23 cellular contexts compared by ENCODE assay signal in the genomic region with DNA sequence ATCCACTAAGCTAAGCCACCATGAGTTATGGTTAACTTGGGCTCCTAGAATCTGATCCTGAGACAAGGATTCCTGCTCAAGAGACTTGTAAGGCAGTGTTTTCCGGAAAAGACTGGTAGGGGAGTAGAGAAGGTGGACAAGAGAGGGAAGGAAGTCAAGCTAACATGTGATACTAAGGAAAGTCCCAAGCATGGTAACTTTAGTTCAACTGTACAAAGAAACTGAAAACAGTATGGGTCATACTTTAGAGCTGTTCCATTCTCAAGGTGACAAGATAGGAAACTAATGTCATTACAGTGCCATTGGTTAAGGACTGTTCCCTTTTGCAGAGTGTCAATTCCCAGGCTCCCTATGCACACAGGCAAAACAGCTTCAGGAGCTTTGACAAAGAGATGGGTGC. TPM values are rescaled to one million over a fixed set of nuclear protein-coding genes. Genes with fewer than 3 reads are reported as not detected.
DNase-seq lines count a peak whose midpoint lies in the region; ATAC-seq and TF ChIP-seq lines count a peak whose summit lies in the region.
"Had no signal": no experiment of that assay in that cellular context is flagged by ENCODE, and none has a peak within 500 bp of the region (broad histone marks: within the 10 kb centered on the region; RNA-seq: fewer than 3 reads in every experiment).

No MANE protein-coding gene starts in this region.

- peak; percentile 48 to 67 for ATAC-seq in activated naive CD4-positive, alpha-beta T cell treated with anti-CD3 and anti-CD28 coated beads, Interleukin-2, amount 50 U/mL, for 72 hours
- ATAC-seq in HG02840 (IDR thresholded peaks at IDR 0.05; ENCODE audit: low FRiP score, unreplicated experiment), result peak; percentile 56
- ATAC-seq in HG03565 (IDR thresholded peaks at IDR 0.05; ENCODE audit: unreplicated experiment), result peak; percentile 76
- peak; percentile 23 to 87 for ATAC-seq in stimulated activated naive B cell treated with anti-CD40 and anti-IgM and Interleukin-4, amounts not matched to agents 10 μg/mL and 1 μg/mL and 100 μg/mL, for 72 hours (replicated peaks)
- ATAC-seq in upper lobe of right lung, result no peak
- ATAC-seq: Right ventricle myocardium inferior had no signal

- no peak overlapping the region for H3K4me3 Mint-ChIP-seq in activated naive CD4-positive, alpha-beta T cell treated with anti-CD3 and anti-CD28 coated beads for 36 hours
- H3K4me3 Mint-ChIP-seq in stimulated activated naive B cell treated with anti-CD40 and anti-IgM and Interleukin-4, amounts not matched to agents 10 μg/mL and 1 μg/mL and 100 μg/mL, for 72 hours, result no peak overlapping the region
- H3K4me3 Mint-ChIP-seq: activated naive CD4-positive, alpha-beta T cell treated with anti-CD3 and anti-CD28 coated beads, Interleukin-2, amount 10 ng/mL, durations not matched to agents 7 days and 5 days; nephron progenitor cell had no signal

- H3K4me1 ChIP-seq in upper lobe of right lung, result peaks cover 1% of the 10 kb centered on the region

- H3K4me1 Mint-ChIP-seq in activated naive CD4-positive, alpha-beta T cell treated with anti-CD3 and anti-CD28 coated beads for 36 hours (ENCODE audit: low read depth), result peaks cover 9% of the 10 kb centered on the region
- peaks cover 15% of the 10 kb centered on the region in 2 donors for H3K4me1 Mint-ChIP-seq in stimulated activated naive B cell treated with anti-CD40 and anti-IgM and Interleukin-4, amounts not matched to agents 10 μg/mL and 1 μg/mL and 100 μg/mL, for 72 hours

- H3K9me3 ChIP-seq in upper lobe of right lung, result no peaks in the 10 kb centered on the region
- H3K9me3 ChIP-seq: ascending aorta, esophagus squamous epithelium had no signal

- DNase-seq in activated naive CD4-positive, alpha-beta T cell treated with anti-CD3 and anti-CD28 coated beads, Interleukin-2, amount 50 U/mL, for 72 hours (ENCODE audit: low spot score in 2 of 2), result no peak
- DNase-seq in activated naive CD4-positive, alpha-beta T cell treated with anti-CD3 and anti-CD28 coated beads for 36 hours, result no peak
- no peak for DNase-seq in stimulated activated naive B cell treated with anti-CD40 and anti-IgM and Interleukin-4, amounts not matched to agents 10 μg/mL and 1 μg/mL and 100 μg/mL, for 72 hours
- DNase-seq in AG08395 (ENCODE audit: low spot score) (no peak), upper lobe of right lung (no peak)
- no peak for DNase-seq in stimulated activated CD4-positive, alpha-beta T cell treated with anti-CD3 and anti-CD28 coated beads, Interleukin-2, amount 100 ng/mL, for 24 hours
- DNase-seq: 8988T; activated CD4-positive, alpha-beta T cell treated with anti-CD3 and anti-CD28 coated beads, Interleukin-2, amount 50 U/mL, for 4 hours; activated naive CD4-positive, alpha-beta T cell treated with anti-CD3 and anti-CD28 coated beads, Interleukin-2, amount 10 ng/mL, durations not matched to agents 7 days and 5 days; activated T-cell treated with anti-CD3 and anti-CD28 coated beads for 4 hours; cerebellar nuclear complex; effector CD4-positive, alpha-beta T cell; esophagus squamous epithelium; H7; left colon; NCI-H1105; NCI-H524; nephron progenitor cell had no signal

- H3K27me3 Mint-ChIP-seq in activated naive CD4-positive, alpha-beta T cell treated with anti-CD3 and anti-CD28 coated beads for 36 hours (ENCODE audit: low read depth), result peaks cover 28% of the 10 kb centered on the region
- peaks cover 41 to 47% of the 10 kb centered on the region in 2 donors for H3K27me3 Mint-ChIP-seq in stimulated activated naive B cell treated with anti-CD40 and anti-IgM and Interleukin-4, amounts not matched to agents 10 μg/mL and 1 μg/mL and 100 μg/mL, for 72 hours

- no peaks in the 10 kb centered on the region for H3K36me3 ChIP-seq in upper lobe of right lung
- H3K36me3 ChIP-seq: ascending aorta, esophagus squamous epithelium had no signal

- intact Hi-C loops in activated naive CD4-positive, alpha-beta T cell treated with anti-CD3 and anti-CD28 coated beads for 36 hours (cut with micrococcal nuclease), result no loop called here
- intact Hi-C loops in upper lobe of right lung (cut with DNase I), result no loop called here

- H3K27ac ChIP-seq in upper lobe of right lung, result no peak overlapping the region
- H3K27ac ChIP-seq: ascending aorta, esophagus squamous epithelium, VCaP had no signal

- peak overlapping the region in 1 of 2 donors; percentile 2 for H3K27ac Mint-ChIP-seq in activated naive CD4-positive, alpha-beta T cell treated with anti-CD3 and anti-CD28 coated beads, Interleukin-2, amount 50 U/mL, for 72 hours
- no peak overlapping the region for H3K27ac Mint-ChIP-seq in activated naive CD4-positive, alpha-beta T cell treated with anti-CD3 and anti-CD28 coated beads for 36 hours
- H3K27ac Mint-ChIP-seq in stimulated activated naive B cell treated with anti-CD40 and anti-IgM and Interleukin-4, amounts not matched to agents 10 μg/mL and 1 μg/mL and 100 μg/mL, for 72 hours, result peak overlapping the region; percentile 31
- H3K27ac Mint-ChIP-seq: activated naive CD4-positive, alpha-beta T cell treated with anti-CD3 and anti-CD28 coated beads, Interleukin-2, amount 10 ng/mL, durations not matched to agents 7 days and 5 days; nephron progenitor cell had no signal

- TF ChIP-seq CTCF in upper lobe of right lung (IDR thresholded peaks at IDR 0.05), result no peak

- no peaks in the 10 kb centered on the region for H3K36me3 Mint-ChIP-seq in activated naive CD4-positive, alpha-beta T cell treated with anti-CD3 and anti-CD28 coated beads, Interleukin-2, amount 50 U/mL, for 72 hours
- H3K36me3 Mint-ChIP-seq in activated naive CD4-positive, alpha-beta T cell treated with anti-CD3 and anti-CD28 coated beads for 36 hours (ENCODE audit: low read depth), result no peaks in the 10 kb centered on the region
- no peaks in the 10 kb centered on the region for H3K36me3 Mint-ChIP-seq in stimulated activated naive B cell treated with anti-CD40 and anti-IgM and Interleukin-4, amounts not matched to agents 10 μg/mL and 1 μg/mL and 100 μg/mL, for 72 hours
- H3K36me3 Mint-ChIP-seq: activated naive CD4-positive, alpha-beta T cell treated with anti-CD3 and anti-CD28 coated beads, Interleukin-2, amount 10 ng/mL, durations not matched to agents 7 days and 5 days had no signal

- H3K4me3 ChIP-seq in upper lobe of right lung, result no peak overlapping the region
- H3K4me3 ChIP-seq: ascending aorta, esophagus squamous epithelium had no signal

- no peaks in the 10 kb centered on the region for H3K9me3 Mint-ChIP-seq in activated naive CD4-positive, alpha-beta T cell treated with anti-CD3 and anti-CD28 coated beads, Interleukin-2, amount 50 U/mL, for 72 hours
- H3K9me3 Mint-ChIP-seq in activated naive CD4-positive, alpha-beta T cell treated with anti-CD3 and anti-CD28 coated beads for 36 hours, result no peaks in the 10 kb centered on the region
- no peaks in the 10 kb centered on the region for H3K9me3 Mint-ChIP-seq in stimulated activated naive B cell treated with anti-CD40 and anti-IgM and Interleukin-4, amounts not matched to agents 10 μg/mL and 1 μg/mL and 100 μg/mL, for 72 hours
- H3K9me3 Mint-ChIP-seq: activated naive CD4-positive, alpha-beta T cell treated with anti-CD3 and anti-CD28 coated beads, Interleukin-2, amount 10 ng/mL, durations not matched to agents 7 days and 5 days; nephron progenitor cell had no signal

- peaks cover 18% of the 10 kb centered on the region for H3K27me3 ChIP-seq in upper lobe of right lung
- H3K27me3 ChIP-seq: ascending aorta had no signal

- CTCF ChIA-PET in activated naive CD4-positive, alpha-beta T cell treated with anti-CD3 and anti-CD28 coated beads for 36 hours (lab: Charles Lee), result interaction anchor here (0.8 kb wide), 1 partner anchor 678 kb away, joined by 4 read pairs; no protein-coding TSS in a partner anchor

RNA-seq across cellular contexts. Expression of a gene that starts 5.8 kb away (rescaled TPM):
- under 1 TPM; 0.27 to 0.41 TPM for total RNA-seq in activated naive CD4-positive, alpha-beta T cell treated with anti-CD3 and anti-CD28 coated beads, Interleukin-2, amount 50 U/mL, for 72 hours
- under 1 TPM; 0.02 to 0.12 TPM for total RNA-seq in activated naive CD4-positive, alpha-beta T cell treated with anti-CD3 and anti-CD28 coated beads for 36 hours
- 31.6 TPM for total RNA-seq in upper lobe of right lung

Comparison
In these comparisons a context has a peak if more than half of its experiments do, and no peak if none do; other contexts are left out.
1. RNA of a gene that starts 5.8 kb away (total RNA-seq): 31.6 TPM in upper lobe of right lung (single experiment); 0.27 to 0.41 TPM in activated naive CD4-positive, alpha-beta T cell treated with anti-CD3 and anti-CD28 coated beads, Interleukin-2, amount 50 U/mL, for 72 hours and 0.02 to 0.12 TPM in activated naive CD4-positive, alpha-beta T cell treated with anti-CD3 and anti-CD28 coated beads for 36 hours; every median in the first group is over 10 times any median in the second.